8 cellular contexts compared by ENCODE assay signal in the genomic region with DNA sequence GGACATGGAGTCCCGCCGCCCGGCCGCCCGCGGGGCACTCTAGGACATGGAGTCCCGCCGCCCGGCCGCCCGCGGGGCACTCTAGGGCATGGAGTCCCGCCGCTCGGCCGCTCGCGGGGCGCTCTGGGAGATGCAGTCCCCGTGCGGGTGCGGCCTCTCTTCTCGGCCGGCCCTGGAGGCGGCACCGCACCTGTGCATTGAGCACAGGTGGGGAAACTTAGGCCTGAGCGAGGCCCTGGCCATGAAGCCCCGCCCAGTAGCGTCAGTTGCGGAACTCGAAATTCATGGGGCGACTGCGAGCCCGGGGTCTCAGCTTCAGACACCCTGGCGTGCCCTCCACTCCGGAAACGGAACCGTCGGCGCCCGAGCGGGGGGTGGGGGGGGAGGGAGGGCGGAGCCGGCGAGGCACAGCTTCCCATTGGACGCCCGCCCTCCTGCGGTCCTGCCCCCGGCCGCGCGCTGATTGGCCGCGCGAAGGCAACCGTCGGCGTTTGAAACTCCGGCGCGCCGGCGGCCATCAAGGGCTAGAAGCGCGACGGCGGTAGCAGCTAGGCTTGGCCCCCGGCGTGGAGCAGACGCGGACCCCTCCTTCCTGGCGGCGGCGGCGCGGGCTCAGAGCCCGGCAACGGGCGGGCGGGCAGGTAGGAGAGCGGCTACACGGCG. TPM values are rescaled to one million over a fixed set of nuclear protein-coding genes. Genes with fewer than 3 reads are reported as not detected.
DNase-seq lines count a peak whose midpoint lies in the region; ATAC-seq and TF ChIP-seq lines count a peak whose summit lies in the region.

A gene (plus strand): TSS at position 519 of the 663 bp plus-strand sequence. CDS start 1,901 bp downstream, outside the sequence.
A gene with protein sequence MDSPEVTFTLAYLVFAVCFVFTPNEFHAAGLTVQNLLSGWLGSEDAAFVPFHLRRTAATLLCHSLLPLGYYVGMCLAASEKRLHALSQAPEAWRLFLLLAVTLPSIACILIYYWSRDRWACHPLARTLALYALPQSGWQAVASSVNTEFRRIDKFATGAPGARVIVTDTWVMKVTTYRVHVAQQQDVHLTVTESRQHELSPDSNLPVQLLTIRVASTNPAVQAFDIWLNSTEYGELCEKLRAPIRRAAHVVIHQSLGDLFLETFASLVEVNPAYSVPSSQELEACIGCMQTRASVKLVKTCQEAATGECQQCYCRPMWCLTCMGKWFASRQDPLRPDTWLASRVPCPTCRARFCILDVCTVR (minus strand): TSS at position 321 of the 663 bp plus-strand sequence. CDS start 486 bp downstream, outside the sequence.

- no peak for TF ChIP-seq CTCF in lung (IDR thresholded peaks at IDR 0.05; ENCODE audit: control extremely low read depth, extremely low read depth)

- H3K4me3 ChIP-seq in lung = peak within 1 kb of the TSS; percentile 95

- ATAC-seq in GM21360 (IDR thresholded peaks at IDR 0.05; ENCODE audit: unreplicated experiment) (peak; percentile 64), lung (ENCODE audit: insufficient read depth, low FRiP score) (peak; percentile 93)

- DNase-seq in COLO829 (ENCODE audit: low spot score) (peak; percentile 79), HT-29 (ENCODE audit: low spot score) (peak; percentile 97), lung (ENCODE audit: low spot score) (peak; percentile 96)
- DNase-seq in NK-92 treated with Interleukin-12 subunit alpha and Interleukin-12 subunit beta, amount 100 ng/mL, for 24 hours (lab: John Stamatoyannopoulos, UW) = peak; percentile 92
- DNase-seq in activated CD8-positive, alpha-beta memory T cell treated with anti-CD3 and anti-CD28 coated beads for 24 hours = peak; percentile 96
- peak; percentile 93 for DNase-seq in effector CD4-positive, alpha-beta T cell
- DNase-seq in stimulated activated CD4-positive, alpha-beta T cell treated with anti-CD3 and anti-CD28 coated beads, TNF-alpha, amount 100 ng/mL, for 4 hours (ENCODE audit: low read depth in 3 of 3) = peak; percentile 88 to 90 (median 88)

- no peaks in the 10 kb centered on the region for H3K27me3 ChIP-seq in lung (ENCODE audit: control insufficient read depth, insufficient read depth)

- peaks cover 0 to 18% of the 10 kb centered on the region in 2 donors for H3K36me3 ChIP-seq in lung (ENCODE audit: control insufficient read depth in 2 of 2, insufficient read depth in 2 of 2, low read length in 2 of 2)

- peak within 1 kb of the TSS; percentile 95 to 98 for H3K27ac ChIP-seq in lung (ENCODE audit: low read depth in 1 of 2, low read length in 1 of 2)

- peaks cover 4 to 12% of the 10 kb centered on the region in 2 donors for H3K4me1 ChIP-seq in lung (ENCODE audit: control insufficient read depth in 2 of 2, insufficient read depth in 2 of 2, low read length in 2 of 2)

- H3K9me3 ChIP-seq in lung (ENCODE audit: control insufficient read depth in 2 of 2, insufficient read depth in 1 of 2, low read length in 1 of 2) = no peaks in the 10 kb centered on the region

- 0% methylated on average over 45 to 83 of the region's 83 CpGs for WGBS in lung, 2 donors

RNA-seq across cellular contexts. Expression of the first gene that starts in this region (rescaled TPM):
- total RNA-seq in HT-29 (2014; rRNA removed; shearing (Covaris generic)) = 64.6 and 71.2 TPM in 2 replicates
- 10 to 100 TPM; 13.8 to 18.7 TPM for total RNA-seq in lung
- 10 to 100 TPM; 18.3 to 22.1 TPM for polyA plus RNA-seq in lung

RNA-seq across cellular contexts. Expression of the second gene that starts in this region (rescaled TPM):
- 94.2 and 111 TPM in 2 replicates for total RNA-seq in HT-29 (2014; rRNA removed; shearing (Covaris generic))
- total RNA-seq in lung = 10 to 100 TPM; 16.6 to 45.2 TPM
- polyA plus RNA-seq in lung = 10 to 100 TPM; 36.9 to 38.7 TPM

Comparison
In these comparisons a context has a peak if more than half of its experiments do, and no peak if none do; other contexts are left out.
1. Peak in every context shown above with its lines: DNase-seq, ATAC-seq, H3K4me3 ChIP-seq and H3K27ac ChIP-seq.